23 cellular contexts compared by ENCODE assay signal in genomic region chr4:2075171-2075986, GRCh38. TPM values are rescaled to one million over a fixed set of nuclear protein-coding genes. Genes with fewer than 3 reads are reported as not detected.
DNase-seq lines count a peak whose midpoint lies in the region; FAIRE-seq and TF ChIP-seq lines count a peak whose summit lies in the region.
"Had no signal": no experiment of that assay in that cellular context is flagged by ENCODE, and none has a peak within 500 bp of the region (broad histone marks: within the 10 kb centered on the region; RNA-seq: fewer than 3 reads in every experiment).

No MANE protein-coding gene starts in this region.

- TF ChIP-seq POLR2A in spleen (IDR thresholded peaks at IDR 0.05) = no peak

- H3K27ac ChIP-seq in kidney (ENCODE audit: low read depth in 2 of 2, low read length in 2 of 2) (no peak overlapping the region), spleen (no peak overlapping the region)
- H3K27ac ChIP-seq: 22Rv1, GM23248 had no signal

- no peak overlapping the region for H3K4me3 Mint-ChIP-seq in chondrocyte (ENCODE audit: unreplicated experiment)
- H3K4me3 Mint-ChIP-seq: CD4-positive, CD25-positive, alpha-beta regulatory T cell had no signal

- 87 to 95% (median 93%) methylated on average over 5 to 12 of the region's 12 CpGs for WGBS in spleen, 5 donors

- no peaks in the 10 kb centered on the region for H3K36me3 Mint-ChIP-seq in chondrocyte (ENCODE audit: low read depth)
- H3K36me3 Mint-ChIP-seq: CD4-positive, CD25-positive, alpha-beta regulatory T cell had no signal

- H3K4me1 ChIP-seq in kidney (ENCODE audit: control insufficient read depth in 1 of 2, insufficient read depth in 1 of 2, low read depth in 1 of 2, low read length in 2 of 2) = peaks cover 0 to 11% of the 10 kb centered on the region in 2 donors
- peaks cover 0 to 20% (median 9%) of the 10 kb centered on the region in 6 donors for H3K4me1 ChIP-seq in spleen

- H3K9me3 ChIP-seq in kidney (ENCODE audit: control insufficient read depth in 1 of 2, low read length in 2 of 2) = no peaks in the 10 kb centered on the region
- H3K9me3 ChIP-seq in spleen = no peaks in the 10 kb centered on the region
- H3K9me3 ChIP-seq: SK-N-SH had no signal

- no peaks in the 10 kb centered on the region for H3K27me3 Mint-ChIP-seq in chondrocyte (ENCODE audit: low read depth)
- H3K27me3 Mint-ChIP-seq: CD4-positive, CD25-positive, alpha-beta regulatory T cell had no signal

- H3K9me3 Mint-ChIP-seq in chondrocyte (ENCODE audit: low read depth) = no peaks in the 10 kb centered on the region
- H3K9me3 Mint-ChIP-seq: CD4-positive, CD25-positive, alpha-beta regulatory T cell had no signal

- DNase-seq in activated T-cell treated with anti-CD3 and anti-CD28 coated beads, Interleukin-2, amount 50 U/mL, for 1 hour = peak; percentile 8
- DNase-seq in activated T-cell treated with anti-CD3 and anti-CD28 coated beads for 4 hours (no peak), H7 (peak; percentile 44), kidney (peak; percentile 52), spleen (peak; percentile 39), RCC 7860 (ENCODE audit: low spot score) (no peak), chondrocyte (ENCODE audit: low spot score) (no peak), HUDEP-2 (lab: John Stamatoyannopoulos, UW; ENCODE audit: unreplicated experiment in 76 of 76) (no peak)
- DNase-seq: CD4-positive, CD25-positive, alpha-beta regulatory T cell; COR-L47; GDM1; GM23248; KG1; NCI-H187; NCI-H2107; NCI-H510A; NCI-H774; OCI-M1; SHP77 treated with DMSO at 0.1 percent for 48 hours; SK-N-SH had no signal

- H3K27ac Mint-ChIP-seq in chondrocyte (ENCODE audit: unreplicated experiment) = no peak overlapping the region
- H3K27ac Mint-ChIP-seq: CD4-positive, CD25-positive, alpha-beta regulatory T cell had no signal

- intact Hi-C loops in kidney (cut with DNase I) (no loop called here), spleen (cut with DNase I; ENCODE audit: low total_unique reads) (no loop called here)

- TF ChIP-seq CTCF in kidney (IDR thresholded peaks at IDR 0.05; ENCODE audit: borderline replicate concordance, extremely low read depth, insufficient read depth) (no peak), spleen (IDR thresholded peaks at IDR 0.05 in 8 of 11, conservative IDR thresholded peaks at IDR 0.05 in 3 of 11) (no peak), chondrocyte (IDR thresholded peaks at IDR 0.05) (no peak)

- H3K9ac ChIP-seq in kidney (ENCODE audit: low read length in 2 of 2) = no peak overlapping the region
- H3K9ac ChIP-seq: GM23248, SK-N-SH had no signal

- H3K27me3 ChIP-seq in H7 (ENCODE audit: control insufficient read depth, insufficient read depth, low read length) (no peaks in the 10 kb centered on the region), spleen (replicated peaks in 1 of 7) (peaks cover 0 to 22% (median 0%) of the 10 kb centered on the region in 7 donors)

- H3K4me3 ChIP-seq in H7 (ENCODE audit: insufficient read depth, low read depth, low read length) = no peak overlapping the region
- no peak overlapping the region for H3K4me3 ChIP-seq in kidney (ENCODE audit: low read length in 2 of 2)
- no peak overlapping the region for H3K4me3 ChIP-seq in spleen
- H3K4me3 ChIP-seq: GM23248 had no signal

- FAIRE-seq in kidney (lab: Jason Lieb, UNC) (no peak), RCC 7860 (lab: Jason Lieb, UNC) (no peak)
- FAIRE-seq: GM19239 had no signal

- H3K36me3 ChIP-seq in H7 (replicated peaks; ENCODE audit: control insufficient read depth, insufficient read depth, low read length) (no peaks in the 10 kb centered on the region), kidney (ENCODE audit: control insufficient read depth in 1 of 2, insufficient read depth in 2 of 2, low read length in 2 of 2) (no peaks in the 10 kb centered on the region), spleen (no peaks in the 10 kb centered on the region)

- no peaks in the 10 kb centered on the region for H3K4me1 Mint-ChIP-seq in chondrocyte (ENCODE audit: low read depth)
- H3K4me1 Mint-ChIP-seq: CD4-positive, CD25-positive, alpha-beta regulatory T cell had no signal

RNA-seq across cellular contexts. Expression of gene NAT8L, which starts 16.3 kb away (rescaled TPM):
- 4.1 and 5.2 TPM in 2 replicates for total RNA-seq in H7 (2014; rRNA removed; shearing (Covaris generic))
- total RNA-seq in kidney = 2.7 TPM
- 12.5 TPM for polyA plus RNA-seq in kidney (ENCODE audit: insufficient read depth, low read depth, low replicate concordance)
- 1 to 10 TPM in 4 of 7 donors, under 1 TPM in 3; 0.50 to 3.1 (median 1.3) TPM for total RNA-seq in spleen
- polyA plus RNA-seq in spleen = under 1 TPM; 0.13 to 0.80 (median 0.29) TPM
- total RNA-seq in chondrocyte = 0.53 to 1.6 TPM (median 1.6 TPM) in 3 replicates
- total RNA-seq: GM23248, RPMI7951 had no signal

Comparison
In these comparisons a context has a peak if more than half of its experiments do, and no peak if none do; other contexts are left out.
1. DNase-seq: peak in activated T-cell treated with anti-CD3 and anti-CD28 coated beads, Interleukin-2, amount 50 U/mL, for 1 hour (single experiment), H7 (single experiment), kidney (single experiment) and spleen (single experiment); none in activated T-cell treated with anti-CD3 and anti-CD28 coated beads for 4 hours (single experiment), RCC 7860 (single experiment), chondrocyte (single experiment) and HUDEP-2 (0 of 76).